ENCODE assay signal across 8 cellular contexts in genomic region chrX:81120936-81121351, GRCh38.
DNase-seq lines count a peak whose midpoint lies in the region; ATAC-seq and TF ChIP-seq lines count a peak whose summit lies in the region.

No MANE protein-coding gene starts in this region.

- DNase-seq in Caco-2 (peak; percentile 34), RKO (ENCODE audit: low spot score) (peak; percentile 76), astrocyte of the cerebellum (ENCODE audit: low read depth) (peak; percentile 26), retinal pigment epithelial cell (ENCODE audit: low read depth) (peak; percentile 14), NCI-H1092 treated with DMSO at 0.1 percent for 48 hours (lab: John Stamatoyannopoulos, UW) (no peak)

- H3K4me3 ChIP-seq in Caco-2 (ENCODE audit: low read depth, low read length) (peak overlapping the region; percentile 49), astrocyte of the cerebellum (ENCODE audit: low read depth, low read length) (peak overlapping the region; percentile 55), iPS-15b (ENCODE audit: low read depth, low read length) (peak overlapping the region; percentile 76), retinal pigment epithelial cell (ENCODE audit: low read length) (peak overlapping the region; percentile 78)

- peak in 1 of 2 experiments; percentile 59 for TF ChIP-seq CTCF in Caco-2 (IDR thresholded peaks at IDR 0.05; ENCODE audit: insufficient read depth in 1 of 2, low read depth in 1 of 2, low read length in 1 of 2, severe bottlenecking in 1 of 2, unreplicated experiment in 1 of 2)
- peak; percentile 80 for TF ChIP-seq CTCF in astrocyte of the cerebellum (IDR thresholded peaks at IDR 0.05; ENCODE audit: low read depth, low read length, missing control alignments)
- peak; percentile 70 for TF ChIP-seq CTCF in retinal pigment epithelial cell (conservative IDR thresholded peaks at IDR 0.05; ENCODE audit: low read depth, low read length)

- ATAC-seq in GM19372 (IDR thresholded peaks at IDR 0.05; ENCODE audit: low read depth, unreplicated experiment), result peak; percentile 59
- peak; percentile 41 for ATAC-seq in HG03442 (IDR thresholded peaks at IDR 0.05; ENCODE audit: unreplicated experiment)

- no peaks in the 10 kb centered on the region for H3K9me3 Mint-ChIP-seq in Caco-2 (ENCODE audit: unreplicated experiment)

- in situ Hi-C loops in astrocyte of the cerebellum (cut with HindIII; ENCODE audit: low sequenced_read_pairs), result no loop called here

- H3K27me3 Mint-ChIP-seq in Caco-2 (ENCODE audit: insufficient read depth, unreplicated experiment), result peaks cover 4% of the 10 kb centered on the region

- peak overlapping the region; percentile 85 for H3K4me3 Mint-ChIP-seq in Caco-2 (ENCODE audit: unreplicated experiment)

- H3K36me3 Mint-ChIP-seq in Caco-2 (ENCODE audit: insufficient read depth, unreplicated experiment), result peaks cover 5% of the 10 kb centered on the region

- H3K4me1 ChIP-seq in Caco-2 (no peaks in the 10 kb centered on the region), iPS-15b (ENCODE audit: control insufficient read depth, insufficient read depth, low read length) (no peaks in the 10 kb centered on the region)

- POLR2A ChIA-PET in Caco-2 (lab: Charles Lee), result no interaction called here

- CTCF ChIA-PET in Caco-2 (lab: Charles Lee), result no interaction called here

- H3K9me3 ChIP-seq in Caco-2 (no peaks in the 10 kb centered on the region), iPS-15b (ENCODE audit: control insufficient read depth, insufficient read depth, low read length) (peaks cover 3% of the 10 kb centered on the region)

- H3K27me3 ChIP-seq in Caco-2 (replicated peaks; ENCODE audit: control insufficient read depth, insufficient read depth, low read length) (no peaks in the 10 kb centered on the region), iPS-15b (ENCODE audit: control insufficient read depth, insufficient read depth, low read length) (peaks cover 3% of the 10 kb centered on the region)

- no peak overlapping the region for H3K9ac ChIP-seq in iPS-15b (ENCODE audit: low read depth, low read length)

- H3K36me3 ChIP-seq in Caco-2 (ENCODE audit: control insufficient read depth, insufficient read depth, low read length) (no peaks in the 10 kb centered on the region), iPS-15b (ENCODE audit: control insufficient read depth, insufficient read depth, low read length) (no peaks in the 10 kb centered on the region)

- intact Hi-C loops in Caco-2 (cut with micrococcal nuclease; ENCODE audit: unreplicated experiment), result loop anchor here (1.0 to 5.0 kb wide), 3 partner anchors 244 to 314 kb away; partner anchors contain the start of gene BRWD3

- H3K4me1 Mint-ChIP-seq in Caco-2 (ENCODE audit: low read depth, unreplicated experiment), result no peaks in the 10 kb centered on the region

- BruUV-seq in Caco-2 (replicated peaks; lab: Mats Ljungman, UMichigan), result no TSS peak

- no peak overlapping the region for H3K27ac Mint-ChIP-seq in Caco-2 (ENCODE audit: unreplicated experiment)
